In genomic region chr13:61146158-61146557, GRCh38 we compare ENCODE assay signal across 34 cellular contexts.
"Had no signal": no experiment of that assay in that cellular context is flagged by ENCODE, and none has a peak within 500 bp of the region (broad histone marks: within the 10 kb centered on the region; RNA-seq: fewer than 3 reads in every experiment).

No MANE protein-coding gene starts in this region.

- H3K27ac ChIP-seq: brain microvascular endothelial cell, Peyer's patch, WERI-Rb-1 had no signal

- H3K36me3 Mint-ChIP-seq: activated naive CD8-positive, alpha-beta T cell treated with anti-CD3 and anti-CD28 coated beads for 36 hours had no signal

- H3K36me3 ChIP-seq: brain microvascular endothelial cell, Peyer's patch, WERI-Rb-1 had no signal

- H3K27me3 Mint-ChIP-seq: activated CD4-positive, alpha-beta T cell treated with anti-CD3 and anti-CD28 coated beads, Interleukin-2, amount 10 ng/mL, durations not matched to agents 24 days and 14 days; activated CD8-positive, alpha-beta T cell treated with anti-CD3 and anti-CD28 coated beads for 36 hours; activated naive CD8-positive, alpha-beta T cell treated with anti-CD3 and anti-CD28 coated beads for 36 hours; activated T-helper 17 cell treated with anti-CD3 and anti-CD28 coated beads, Interleukin-2, amount 50 U/mL, for 72 hours had no signal

- H3K27ac Mint-ChIP-seq: activated CD4-positive, alpha-beta T cell treated with anti-CD3 and anti-CD28 coated beads, Interleukin-2, amount 10 ng/mL, durations not matched to agents 24 days and 14 days; activated CD8-positive, alpha-beta T cell treated with anti-CD3 and anti-CD28 coated beads for 36 hours; activated naive CD8-positive, alpha-beta T cell treated with anti-CD3 and anti-CD28 coated beads for 36 hours; activated T-cell treated with anti-CD3 and anti-CD28 coated beads, Interleukin-2, amount 50 U/mL, for 72 hours; activated T-helper 17 cell treated with anti-CD3 and anti-CD28 coated beads, Interleukin-2, amount 50 U/mL, for 72 hours had no signal

- H3K27me3 ChIP-seq: brain microvascular endothelial cell, Peyer's patch had no signal

- H3K4me3 ChIP-seq: Peyer's patch had no signal

- H3K4me1 ChIP-seq: Peyer's patch had no signal

- ATAC-seq: activated CD8-positive, alpha-beta T cell treated with anti-CD3 and anti-CD28 coated beads for 36 hours; activated T-cell treated with anti-CD3 and anti-CD28 coated beads, Interleukin-2, amount 50 U/mL, for 72 hours; activated T-helper 17 cell treated with anti-CD3 and anti-CD28 coated beads, Interleukin-2, amount 50 U/mL, for 72 hours; PC-3 had no signal

- H3K4me1 Mint-ChIP-seq: activated CD4-positive, alpha-beta T cell treated with anti-CD3 and anti-CD28 coated beads, Interleukin-2, amount 10 ng/mL, durations not matched to agents 24 days and 14 days; activated naive CD8-positive, alpha-beta T cell treated with anti-CD3 and anti-CD28 coated beads for 36 hours; activated T-helper 17 cell treated with anti-CD3 and anti-CD28 coated beads, Interleukin-2, amount 50 U/mL, for 72 hours had no signal

- H3K4me3 Mint-ChIP-seq: activated CD4-positive, alpha-beta T cell treated with anti-CD3 and anti-CD28 coated beads, Interleukin-2, amount 10 ng/mL, durations not matched to agents 24 days and 14 days; activated CD8-positive, alpha-beta T cell treated with anti-CD3 and anti-CD28 coated beads for 36 hours; activated naive CD8-positive, alpha-beta T cell treated with anti-CD3 and anti-CD28 coated beads for 36 hours; activated T-cell treated with anti-CD3 and anti-CD28 coated beads, Interleukin-2, amount 50 U/mL, for 72 hours; activated T-helper 17 cell treated with anti-CD3 and anti-CD28 coated beads, Interleukin-2, amount 50 U/mL, for 72 hours had no signal

- DNase-seq: activated CD4-positive, alpha-beta T cell treated with anti-CD3 and anti-CD28 coated beads, Interleukin-2, amount 10 ng/mL, durations not matched to agents 24 days and 14 days; activated CD4-positive, alpha-beta T cell treated with anti-CD3 and anti-CD28 coated beads, Interleukin-2, amount 50 U/mL, for 4 hours; activated CD8-positive, alpha-beta T cell treated with anti-CD3 and anti-CD28 coated beads for 36 hours; activated effector memory CD4-positive, alpha-beta T cell treated with anti-CD3 and anti-CD28 coated beads, Interleukin-2, amount 50 U/mL, for 16 hours; activated naive CD4-positive, alpha-beta T cell; activated naive CD4-positive, alpha-beta T cell treated with anti-CD3 and anti-CD28 coated beads, Interleukin-2, amount 50 U/mL, for 16 hours; activated naive CD8-positive, alpha-beta T cell treated with anti-CD3 and anti-CD28 coated beads for 36 hours; activated T-cell treated with anti-CD3 and anti-CD28 coated beads, Interleukin-2, amount 50 U/mL, for 1 hour; activated T-cell treated with anti-CD3 and anti-CD28 coated beads, Interleukin-2, amount 50 U/mL, for 72 hours; amniotic stem cell; aorta; brain microvascular endothelial cell; Kasumi-1; KG1; MM.1S; MV-4-11; NCI-H1092; NCI-H146; NCI-H187; NCI-H2029 treated with DMSO at 0.1 percent for 48 hours; NCI-H2107; NCI-H2171; NCI-H510A; NCI-H526; NCI-H748 treated with DMSO at 0.1 percent for 48 hours; NK-92 treated with Interleukin-12 subunit alpha and Interleukin-12 subunit beta, amount 100 ng/mL, for 24 hours; PC-3; Peyer's patch; RPMI8226; SIG-M5; SW 1271; T1000; WERI-Rb-1 had no signal

- H3K9me3 ChIP-seq: Peyer's patch had no signal
